In the genomic region with DNA sequence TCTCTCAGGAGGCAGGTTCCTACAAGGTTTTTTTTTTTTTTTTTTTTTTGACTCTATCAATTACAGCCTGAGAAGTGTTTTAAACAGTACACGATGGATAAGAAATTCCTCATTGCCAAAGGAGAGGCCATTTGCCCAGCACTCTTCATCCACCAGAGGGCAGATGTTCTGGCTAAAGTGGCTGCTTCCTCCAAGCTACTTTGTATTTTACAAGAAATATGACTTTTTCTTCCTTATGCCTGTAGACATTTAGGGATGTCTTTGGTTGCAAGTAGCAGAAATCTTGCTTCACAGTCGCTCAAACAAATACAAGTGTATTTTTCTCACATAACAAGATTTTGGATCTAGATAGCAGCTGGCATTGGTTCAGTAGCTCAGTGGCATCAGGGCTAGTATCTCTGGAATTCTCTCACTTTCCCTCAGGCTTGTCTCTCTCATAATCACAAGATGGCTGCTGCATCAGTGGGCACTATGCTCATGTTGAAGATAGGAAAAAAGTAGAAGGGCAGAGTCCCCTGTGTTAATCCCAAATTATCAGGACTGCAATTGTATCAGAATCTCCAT, we compare ENCODE assay signal across 8 cellular contexts.
A peak's percentile ranks its signal among the peaks of the same experiment; 100 is the strongest.
DNase-seq lines count a peak whose midpoint lies in the region; ATAC-seq and TF ChIP-seq lines count a peak whose summit lies in the region.

No MANE protein-coding gene starts in this region.

- H3K36me3 ChIP-seq in BJ (ENCODE audit: control insufficient read depth, insufficient read depth, low read length) = no peaks in the 10 kb centered on the region
- no peaks in the 10 kb centered on the region for H3K36me3 ChIP-seq in WERI-Rb-1
- no peaks in the 10 kb centered on the region for H3K36me3 ChIP-seq in transverse colon

- no peak for TF ChIP-seq EP300 in transverse colon (IDR thresholded peaks at IDR 0.05; ENCODE audit: low read depth)

- CTCF ChIA-PET in BJ (lab: Yijun Ruan, JAX) = interaction anchor here (0.7 to 2.4 kb wide), 19 partner anchors 8 to 325 kb away, joined by 3 to 7 read pairs (median 3); no protein-coding TSS in a partner anchor

- intact Hi-C loops in transverse colon (cut with DNase I; ENCODE audit: low total_unique reads) (no loop called here), posterior vena cava (cut with DNase I) (no loop called here)

- ATAC-seq in GM18907 (IDR thresholded peaks at IDR 0.05; ENCODE audit: unreplicated experiment) = peak; percentile 67

- H3K4me1 ChIP-seq in transverse colon = peaks cover 0 to 13% (median 2%) of the 10 kb centered on the region in 4 donors

- DNase-seq in BJ (ENCODE audit: low read depth) (no peak), HS-27A (ENCODE audit: low read depth) (peak; percentile 71), WERI-Rb-1 (peak; percentile 38), iPS DF 4.7 (ENCODE audit: extremely low read depth, low spot score) (peak; percentile 28), transverse colon (no peak), NK-92 (lab: John Stamatoyannopoulos, UW; ENCODE audit: unreplicated experiment) (no peak), posterior vena cava (ENCODE audit: low spot score) (no peak)

- TF ChIP-seq POLR2A in transverse colon (IDR thresholded peaks at IDR 0.05) = no peak

- POLR2A ChIA-PET in BJ (lab: Charles Lee) = no interaction called here

- H3K27me3 ChIP-seq in BJ (ENCODE audit: control insufficient read depth, insufficient read depth, low read length) (no peaks in the 10 kb centered on the region), WERI-Rb-1 (ENCODE audit: insufficient read depth, low read depth, severe bottlenecking) (no peaks in the 10 kb centered on the region), transverse colon (no peaks in the 10 kb centered on the region)

- WGBS in transverse colon (ENCODE audit: low coverage in 1 of 2), 2 donors = 34 to 37% methylated on average over 2 of the region's 2 CpGs

- H3K9me3 ChIP-seq in WERI-Rb-1 (ENCODE audit: severe bottlenecking) (no peaks in the 10 kb centered on the region), transverse colon (no peaks in the 10 kb centered on the region)

- in situ Hi-C loops in transverse colon (cut with MboI; ENCODE audit: low pct_ligation_motif_present in 1 of 4, low pct_unique_long_range_greater_than_20kb in 1 of 4, low sequenced_read_pairs in 3 of 4) = loop anchor here in 2 of 4 donors (10.0 to 25.0 kb wide), 2 partner anchors 112 to 255 kb away; no protein-coding TSS in a partner anchor

- H3K4me3 ChIP-seq in BJ (ENCODE audit: low read depth, low read length) (no peak overlapping the region), WERI-Rb-1 (ENCODE audit: low read depth, low read length) (no peak overlapping the region), transverse colon (no peak overlapping the region)

- peak; percentile 79 for TF ChIP-seq CTCF in BJ (IDR thresholded peaks at IDR 0.05; ENCODE audit: insufficient read depth, low read depth, low read length)
- peak; percentile 73 for TF ChIP-seq CTCF in WERI-Rb-1 (IDR thresholded peaks at IDR 0.05; ENCODE audit: low read depth, low read length)
- peak; percentile 37 to 69 (median 53) for TF ChIP-seq CTCF in transverse colon (IDR thresholded peaks at IDR 0.05)

- H3K27ac ChIP-seq in WERI-Rb-1 (no peak overlapping the region), transverse colon (no peak overlapping the region)

Comparison
In these comparisons a context has a peak if more than half of its experiments do, and no peak if none do; other contexts are left out.
1. DNase-seq: peak in HS-27A (single experiment), WERI-Rb-1 (single experiment) and iPS DF 4.7 (single experiment); none in BJ (single experiment), transverse colon (single experiment), NK-92 (single experiment) and posterior vena cava (single experiment).
2. Peak in every context shown above with its lines, with median percentiles within 50 percentile points of each other: CTCF ChIP-seq.